ENCODE assay signal across 9 cellular contexts in genomic region chr5:79962580-79963222, GRCh38. TPM values are rescaled to one million over a fixed set of nuclear protein-coding genes. Genes with fewer than 3 reads are reported as not detected.
DNase-seq lines count a peak whose midpoint lies in the region; ATAC-seq lines count a peak whose summit lies in the region.
"Had no signal": no experiment of that assay in that cellular context is flagged by ENCODE, and none has a peak within 500 bp of the region (broad histone marks: within the 10 kb centered on the region; RNA-seq: fewer than 3 reads in every experiment).

No MANE protein-coding gene starts in this region.

- peaks cover 32% of the 10 kb centered on the region for H3K4me1 Mint-ChIP-seq in activated CD4-positive, alpha-beta T cell treated with anti-CD3 and anti-CD28 coated beads for 36 hours
- peaks cover 17% of the 10 kb centered on the region for H3K4me1 Mint-ChIP-seq in dendritic cell treated with granulocyte-macrophage colony-stimulating factor and Interleukin-4, amounts not matched to agents 40 ng/mL and 50 ng/mL, for 4 days (ENCODE audit: low read depth)

- no peaks in the 10 kb centered on the region for H3K36me3 Mint-ChIP-seq in activated CD4-positive, alpha-beta T cell treated with anti-CD3 and anti-CD28 coated beads for 36 hours (ENCODE audit: low read depth)
- no peaks in the 10 kb centered on the region for H3K36me3 Mint-ChIP-seq in dendritic cell treated with granulocyte-macrophage colony-stimulating factor and Interleukin-4, amounts not matched to agents 40 ng/mL and 50 ng/mL, for 4 days (ENCODE audit: low read depth)

- no peaks in the 10 kb centered on the region for H3K9me3 Mint-ChIP-seq in activated CD4-positive, alpha-beta T cell treated with anti-CD3 and anti-CD28 coated beads for 36 hours (ENCODE audit: low read depth)
- H3K9me3 Mint-ChIP-seq in dendritic cell treated with granulocyte-macrophage colony-stimulating factor and Interleukin-4, amounts not matched to agents 40 ng/mL and 50 ng/mL, for 4 days = no peaks in the 10 kb centered on the region

- H3K27me3 Mint-ChIP-seq in activated CD4-positive, alpha-beta T cell treated with anti-CD3 and anti-CD28 coated beads for 36 hours = peaks cover 14% of the 10 kb centered on the region
- H3K27me3 Mint-ChIP-seq in dendritic cell treated with granulocyte-macrophage colony-stimulating factor and Interleukin-4, amounts not matched to agents 40 ng/mL and 50 ng/mL, for 4 days = peaks cover 14% of the 10 kb centered on the region

- peak; percentile 89 for ATAC-seq in activated CD4-positive, alpha-beta T cell treated with anti-CD3 and anti-CD28 coated beads for 36 hours
- no peak for ATAC-seq in HG03045 (IDR thresholded peaks at IDR 0.05; ENCODE audit: unreplicated experiment)

- peak overlapping the region; percentile 15 for H3K4me3 Mint-ChIP-seq in activated CD4-positive, alpha-beta T cell treated with anti-CD3 and anti-CD28 coated beads for 36 hours
- H3K4me3 Mint-ChIP-seq in dendritic cell treated with granulocyte-macrophage colony-stimulating factor and Interleukin-4, amounts not matched to agents 40 ng/mL and 50 ng/mL, for 4 days = no peak overlapping the region

- peak overlapping the region; percentile 93 for H3K27ac Mint-ChIP-seq in activated CD4-positive, alpha-beta T cell treated with anti-CD3 and anti-CD28 coated beads for 36 hours
- H3K27ac Mint-ChIP-seq in dendritic cell treated with granulocyte-macrophage colony-stimulating factor and Interleukin-4, amounts not matched to agents 40 ng/mL and 50 ng/mL, for 4 days = peak overlapping the region; percentile 73

- intact Hi-C loops in activated CD4-positive, alpha-beta T cell treated with anti-CD3 and anti-CD28 coated beads for 36 hours (cut with DNase I, micrococcal nuclease) = loop anchor here (1.0 to 5.0 kb wide), 6 partner anchors 28 to 400 kb away; no protein-coding TSS in a partner anchor
- intact Hi-C loops in dendritic cell treated with granulocyte-macrophage colony-stimulating factor and Interleukin-4, amounts not matched to agents 40 ng/mL and 50 ng/mL, for 4 days (cut with micrococcal nuclease) = no loop called here

- DNase-seq in activated CD4-positive, alpha-beta T cell treated with anti-CD3 and anti-CD28 coated beads for 36 hours = peak; percentile 83
- no peak for DNase-seq in activated CD4-positive, alpha-beta T cell treated with anti-CD3 and anti-CD28 coated beads, Interleukin-2, amount 50 U/mL, for 4 hours
- DNase-seq in NCI-H69 (lab: John Stamatoyannopoulos, UW) (peak; percentile 7), NCI-H510A treated with DMSO at 0.1 percent for 48 hours (lab: John Stamatoyannopoulos, UW) (no peak), KBM-7 (no peak)
- DNase-seq in stimulated activated CD4-positive, alpha-beta T cell treated with anti-CD3 and anti-CD28 coated beads, Interleukin-4, amount 100 ng/mL, for 1 hour = peak; percentile 16
- DNase-seq: activated effector memory CD4-positive, alpha-beta T cell treated with Interleukin-2 at 50 U/mL for 16 hours had no signal

- CTCF ChIA-PET in activated CD4-positive, alpha-beta T cell treated with anti-CD3 and anti-CD28 coated beads for 36 hours (lab: Charles Lee) = interaction anchor here (0.5 to 1.5 kb wide), 4 partner anchors 18 to 121 kb away, joined by 3 to 6 read pairs (median 4); no protein-coding TSS in a partner anchor

- POLR2A ChIA-PET in activated CD4-positive, alpha-beta T cell treated with anti-CD3 and anti-CD28 coated beads for 36 hours (lab: Charles Lee) = interaction anchor here (0.6 to 1.0 kb wide), 3 partner anchors 25 to 65 kb away, joined by 3 read pairs; no protein-coding TSS in a partner anchor

- in situ Hi-C loops in KBM-7 (cut with MboI; ENCODE audit: low pct_unique_long_range_greater_than_20kb, low sequenced_read_pairs) = no loop called here

RNA-seq across cellular contexts. Expression of gene MTX3, which starts 28.4 kb away (rescaled TPM):
- total RNA-seq in activated CD4-positive, alpha-beta T cell treated with anti-CD3 and anti-CD28 coated beads for 36 hours = 10 to 100 TPM; 11.9 to 14.3 TPM

Comparison
In these comparisons a context has a peak if more than half of its experiments do, and no peak if none do; other contexts are left out.
1. DNase-seq: peak in activated CD4-positive, alpha-beta T cell treated with anti-CD3 and anti-CD28 coated beads for 36 hours (single experiment), NCI-H69 (single experiment) and stimulated activated CD4-positive, alpha-beta T cell treated with anti-CD3 and anti-CD28 coated beads, Interleukin-4, amount 100 ng/mL, for 1 hour (single experiment); none in activated CD4-positive, alpha-beta T cell treated with anti-CD3 and anti-CD28 coated beads, Interleukin-2, amount 50 U/mL, for 4 hours (0 of 2), NCI-H510A treated with DMSO at 0.1 percent for 48 hours (single experiment) and KBM-7 (single experiment).